In genomic region chr5:119335261-119335677, GRCh38 we compare ENCODE assay signal across 8 cellular contexts. TPM values are rescaled to one million over a fixed set of nuclear protein-coding genes. Genes with fewer than 3 reads are reported as not detected.
DNase-seq lines count a peak whose midpoint lies in the region; ATAC-seq and TF ChIP-seq lines count a peak whose summit lies in the region.

No MANE protein-coding gene starts in this region.

- intact Hi-C loops in Right ventricle myocardium inferior (cut with DNase I) = loop anchor here (1.0 to 5.0 kb wide), 3 partner anchors 52 to 77 kb away; no protein-coding TSS in a partner anchor
- intact Hi-C loops in cardiac septum (cut with DNase I) = loop anchor here (5.0 kb wide), 2 partner anchors 68 to 77 kb away; no protein-coding TSS in a partner anchor
- intact Hi-C loops in uterus (cut with DNase I; ENCODE audit: low total_unique reads) = no loop called here
- intact Hi-C loops in left lung (cut with DNase I) = no loop called here

- H3K4me3 ChIP-seq in uterus = no peak overlapping the region
- no peak overlapping the region for H3K4me3 ChIP-seq in left lung

- H3K27me3 ChIP-seq in foreskin keratinocyte (no peaks in the 10 kb centered on the region), uterus (no peaks in the 10 kb centered on the region), left lung (no peaks in the 10 kb centered on the region)

- peak; percentile 61 for TF ChIP-seq CTCF in VCaP (conservative IDR thresholded peaks at IDR 0.05)
- no peak for TF ChIP-seq CTCF in foreskin keratinocyte (conservative IDR thresholded peaks at IDR 0.05)
- no peak for TF ChIP-seq CTCF in uterus (IDR thresholded peaks at IDR 0.05)
- TF ChIP-seq CTCF in left lung (IDR thresholded peaks at IDR 0.05) = no peak

- DNase-seq in Right ventricle myocardium inferior (ENCODE audit: missing footprints) = no peak
- no peak for DNase-seq in cardiac septum (ENCODE audit: low spot score)
- no peak for DNase-seq in foreskin keratinocyte
- no peak for DNase-seq in uterus
- DNase-seq in AG08395 (ENCODE audit: low spot score) = no peak
- no peak for DNase-seq in left lung
- no peak for DNase-seq in GF-D8 (lab: John Stamatoyannopoulos, UW)

- no peaks in the 10 kb centered on the region for H3K36me3 ChIP-seq in uterus
- no peaks in the 10 kb centered on the region for H3K36me3 ChIP-seq in left lung

- no peak overlapping the region for H3K27ac ChIP-seq in VCaP
- H3K27ac ChIP-seq in foreskin keratinocyte = peak overlapping the region; percentile 99
- peak overlapping the region; percentile 5 to 47 for H3K27ac ChIP-seq in uterus
- H3K27ac ChIP-seq in left lung = no peak overlapping the region

- ATAC-seq in Right ventricle myocardium inferior = peak; percentile 12
- ATAC-seq in foreskin keratinocyte = peak; percentile 0
- no peak for ATAC-seq in left lung

- H3K4me1 ChIP-seq in foreskin keratinocyte (peaks cover 26% of the 10 kb centered on the region), uterus (peaks cover 0 to 9% of the 10 kb centered on the region in 2 donors), left lung (peaks cover 0 to 58% of the 10 kb centered on the region in 2 donors)

- H3K9me3 ChIP-seq in uterus (no peaks in the 10 kb centered on the region), left lung (no peaks in the 10 kb centered on the region)

- no peak for TF ChIP-seq POLR2A in uterus (IDR thresholded peaks at IDR 0.05)

RNA-seq across cellular contexts. Expression of gene TNFAIP8, which starts 20.6 kb away (rescaled TPM):
- total RNA-seq in Right ventricle myocardium inferior (17.8 TPM), cardiac septum (2.6 TPM), foreskin keratinocyte (17.1 and 19.4 TPM in 2 replicates), uterus (10 to 100 TPM in 3 of 4 donors, 1 to 10 TPM in 1; 2.0 to 42.7 (median 15.5) TPM), left lung (10 to 100 TPM; 15.6 to 30.1 TPM)
- polyA plus RNA-seq in foreskin keratinocyte = 7.6 and 8.2 TPM in 2 replicates

Comparison
In these comparisons a context has a peak if more than half of its experiments do, and no peak if none do; other contexts are left out.
1. H3K27ac ChIP-seq: peak in foreskin keratinocyte (single experiment) and uterus (2 of 2); none in VCaP (single experiment) and left lung (0 of 2).
2. intact Hi-C loops: an anchor here in Right ventricle myocardium inferior (1.0 to 5.0 kb wide) and cardiac septum (5.0 kb wide); none called in uterus and left lung.